In the genomic region with DNA sequence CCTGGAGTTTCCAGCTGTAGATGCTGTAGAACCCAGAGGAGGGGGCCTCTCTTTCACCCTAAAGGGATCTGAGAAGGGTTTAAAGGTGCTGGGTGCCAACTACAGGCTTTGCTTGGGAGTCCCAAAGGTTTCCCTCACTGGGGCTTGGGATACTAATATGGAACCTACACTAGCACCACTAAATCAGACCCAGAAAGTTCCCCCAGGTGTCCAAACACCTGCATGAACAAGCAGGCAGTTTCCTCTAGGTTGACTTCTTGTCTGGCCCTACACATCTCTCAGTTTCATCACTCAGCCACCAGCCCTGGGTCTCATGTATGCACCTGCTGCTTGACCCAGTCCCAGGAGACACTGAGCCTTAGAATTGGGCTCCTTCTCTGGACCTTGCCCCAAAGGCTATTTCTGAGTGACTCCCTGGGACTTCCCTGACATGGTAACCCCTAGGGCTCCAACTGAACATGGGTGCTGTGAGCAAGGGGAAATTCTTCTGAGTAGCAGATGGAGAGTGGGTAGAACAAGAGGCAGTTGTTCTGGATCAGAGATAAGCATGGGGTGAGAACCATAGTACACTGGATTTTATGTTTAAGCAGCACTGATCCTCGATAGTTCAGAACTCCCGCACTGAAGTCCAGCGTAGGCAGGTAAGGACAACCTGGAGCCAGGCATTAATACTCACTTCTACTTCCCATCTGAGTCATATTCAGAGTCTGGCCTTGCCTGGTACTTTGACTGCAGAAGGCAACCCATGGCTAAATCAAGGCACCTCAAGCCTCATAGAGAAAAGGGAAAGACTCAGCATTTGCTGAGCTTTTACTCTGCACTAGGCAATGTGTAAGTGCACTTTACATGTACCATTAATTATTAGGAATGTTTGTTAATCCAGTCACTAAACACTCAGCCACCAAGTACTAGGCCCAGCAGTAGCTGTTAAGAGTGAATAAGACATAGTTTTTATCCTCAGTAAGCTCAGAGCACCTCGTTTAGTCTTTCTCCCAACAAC, we compare ENCODE assay signal across 1 cellular context.
TF ChIP-seq lines count a peak whose summit lies in the region.

No MANE protein-coding gene starts in this region.

TF ChIP-seq in HepG2, 621 proteins besides CTCF, POLR2A, EP300 and RAD21 (continued from another document and continues in another):
- TF ChIP-seq PAWR (CRISPR knock-in tag; IDR thresholded peaks at IDR 0.05; ENCODE audit: borderline replicate concordance) (no peak), SOX13 (IDR thresholded peaks at IDR 0.05) (no peak), SOX13 (CRISPR knock-in tag; conservative IDR thresholded peaks at IDR 0.05 in 1 of 2, IDR thresholded peaks at IDR 0.05 in 1 of 2) (0 out of 4 replicates have a peak, but pooled peaks of 1 of the 2 experiments have one; percentile 58), MLLT10 (CRISPR knock-in tag; IDR thresholded peaks at IDR 0.05) (no peak), POLR2AphosphoS2 (IDR thresholded peaks at IDR 0.05; ENCODE audit: low read depth, low read length) (0 out of 2 replicates have a peak, but pooled peaks have one; percentile 26), GMEB2 (CRISPR knock-in tag; IDR thresholded peaks at IDR 0.05; ENCODE audit: low read depth) (no peak), ZNF737 (CRISPR knock-in tag; IDR thresholded peaks at IDR 0.05; ENCODE audit: borderline replicate concordance) (no peak), ZNF556 (CRISPR knock-in tag; IDR thresholded peaks at IDR 0.05; ENCODE audit: borderline replicate concordance) (no peak), ZNF768 (CRISPR knock-in tag; IDR thresholded peaks at IDR 0.05) (no peak), ESRRA (CRISPR knock-in tag; IDR thresholded peaks at IDR 0.05; ENCODE audit: low read depth) (no peak; the same call in 1 of the 2 replicates), ZNF781 (CRISPR knock-in tag; IDR thresholded peaks at IDR 0.05; ENCODE audit: borderline replicate concordance, not compliant biosample characterization) (no peak), ETV5 (CRISPR knock-in tag; IDR thresholded peaks at IDR 0.05; ENCODE audit: borderline replicate concordance) (no peak), EEA1 (CRISPR knock-in tag; IDR thresholded peaks at IDR 0.05; ENCODE audit: borderline replicate concordance) (0 out of 2 replicates have a peak, but pooled peaks have one; percentile 56), ATF4 (CRISPR knock-in tag; IDR thresholded peaks at IDR 0.05) (no peak), ZNF296 (CRISPR knock-in tag; conservative IDR thresholded peaks at IDR 0.05) (no peak), TEAD3 (CRISPR knock-in tag; optimal IDR thresholded peaks at IDR 0.05; ENCODE audit: borderline replicate concordance) (no peak), JUNB (CRISPR knock-in tag; IDR thresholded peaks at IDR 0.05; ENCODE audit: borderline replicate concordance) (no peak), ZBTB1 (CRISPR knock-in tag; IDR thresholded peaks at IDR 0.05; ENCODE audit: borderline replicate concordance) (no peak), ZNF143 (CRISPR knock-in tag; IDR thresholded peaks at IDR 0.05) (no peak), KLF6 (CRISPR knock-in tag; IDR thresholded peaks at IDR 0.05) (no peak; the same call in 1 of the 2 replicates), NFATC3 (CRISPR knock-in tag; IDR thresholded peaks at IDR 0.05) (peak; percentile 57; the same call in 1 of the 2 replicates), ZNF333 (CRISPR knock-in tag; IDR thresholded peaks at IDR 0.05; ENCODE audit: borderline replicate concordance) (no peak), ZFAT (CRISPR knock-in tag; conservative IDR thresholded peaks at IDR 0.05) (no peak), ZNF562 (CRISPR knock-in tag; IDR thresholded peaks at IDR 0.05; ENCODE audit: borderline replicate concordance) (no peak), BORCS8-MEF2B (CRISPR knock-in tag; IDR thresholded peaks at IDR 0.05) (no peak), SIN3B (IDR thresholded peaks at IDR 0.05; ENCODE audit: low read length) (no peak), ZNF678 (CRISPR knock-in tag; IDR thresholded peaks at IDR 0.05) (no peak), MBD4 (IDR thresholded peaks at IDR 0.05; ENCODE audit: borderline replicate concordance, low read length) (no peak), ZNF709 (CRISPR knock-in tag; IDR thresholded peaks at IDR 0.05) (no peak), RFXAP (CRISPR knock-in tag; IDR thresholded peaks at IDR 0.05; ENCODE audit: borderline replicate concordance) (no peak), ISX (CRISPR knock-in tag; conservative IDR thresholded peaks at IDR 0.05) (no peak), MEIS1 (CRISPR knock-in tag; IDR thresholded peaks at IDR 0.05; ENCODE audit: borderline replicate concordance) (0 out of 2 replicates have a peak, but pooled peaks have one; percentile 5), ATF3 (CRISPR knock-in tag; IDR thresholded peaks at IDR 0.05) (no peak), HOXD1 (CRISPR knock-in tag; IDR thresholded peaks at IDR 0.05) (no peak), ZNF235 (CRISPR knock-in tag; IDR thresholded peaks at IDR 0.05; ENCODE audit: borderline replicate concordance) (no peak), BRD4 (CRISPR knock-in tag; IDR thresholded peaks at IDR 0.05) (no peak), HBP1 (CRISPR knock-in tag; IDR thresholded peaks at IDR 0.05; ENCODE audit: low read depth) (no peak), ZNF772 (CRISPR knock-in tag; IDR thresholded peaks at IDR 0.05) (0 out of 2 replicates have a peak, but pooled peaks have one; percentile 1), REL (CRISPR knock-in tag; conservative IDR thresholded peaks at IDR 0.05) (no peak), MTA3 (CRISPR knock-in tag; IDR thresholded peaks at IDR 0.05) (no peak), ZNF773 (CRISPR knock-in tag; IDR thresholded peaks at IDR 0.05; ENCODE audit: borderline replicate concordance) (no peak), GTF2F1 (IDR thresholded peaks at IDR 0.05; ENCODE audit: low read length) (no peak), LBX2 (CRISPR knock-in tag; IDR thresholded peaks at IDR 0.05; ENCODE audit: borderline replicate concordance) (no peak), BCLAF1 (IDR thresholded peaks at IDR 0.05) (no peak), ATRX (CRISPR knock-in tag; IDR thresholded peaks at IDR 0.05; ENCODE audit: borderline replicate concordance) (no peak)
- TF ChIP-seq, protein P1, sequence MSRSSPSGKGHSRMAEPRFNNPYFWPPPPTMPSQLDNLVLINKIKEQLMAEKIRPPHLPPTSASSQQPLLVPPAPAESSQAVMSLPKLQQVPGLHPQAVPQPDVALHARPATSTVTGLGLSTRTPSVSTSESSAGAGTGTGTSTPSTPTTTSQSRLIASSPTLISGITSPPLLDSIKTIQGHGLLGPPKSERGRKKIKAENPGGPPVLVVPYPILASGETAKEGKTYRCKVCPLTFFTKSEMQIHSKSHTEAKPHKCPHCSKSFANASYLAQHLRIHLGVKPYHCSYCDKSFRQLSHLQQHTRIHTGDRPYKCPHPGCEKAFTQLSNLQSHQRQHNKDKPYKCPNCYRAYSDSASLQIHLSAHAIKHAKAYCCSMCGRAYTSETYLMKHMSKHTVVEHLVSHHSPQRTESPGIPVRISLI (CRISPR knock-in tag; IDR thresholded peaks at IDR 0.05; ENCODE audit: borderline replicate concordance): no peak; the same call in 1 of the 2 replicates
- TF ChIP-seq, protein P2, sequence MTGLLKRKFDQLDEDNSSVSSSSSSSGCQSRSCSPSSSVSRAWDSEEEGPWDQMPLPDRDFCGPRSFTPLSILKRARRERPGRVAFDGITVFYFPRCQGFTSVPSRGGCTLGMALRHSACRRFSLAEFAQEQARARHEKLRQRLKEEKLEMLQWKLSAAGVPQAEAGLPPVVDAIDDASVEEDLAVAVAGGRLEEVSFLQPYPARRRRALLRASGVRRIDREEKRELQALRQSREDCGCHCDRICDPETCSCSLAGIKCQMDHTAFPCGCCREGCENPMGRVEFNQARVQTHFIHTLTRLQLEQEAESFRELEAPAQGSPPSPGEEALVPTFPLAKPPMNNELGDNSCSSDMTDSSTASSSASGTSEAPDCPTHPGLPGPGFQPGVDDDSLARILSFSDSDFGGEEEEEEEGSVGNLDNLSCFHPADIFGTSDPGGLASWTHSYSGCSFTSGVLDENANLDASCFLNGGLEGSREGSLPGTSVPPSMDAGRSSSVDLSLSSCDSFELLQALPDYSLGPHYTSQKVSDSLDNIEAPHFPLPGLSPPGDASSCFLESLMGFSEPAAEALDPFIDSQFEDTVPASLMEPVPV (CRISPR knock-in tag; IDR thresholded peaks at IDR 0.05): no peak; the same call in 1 of the 2 replicates
- TF ChIP-seq, protein P3, sequence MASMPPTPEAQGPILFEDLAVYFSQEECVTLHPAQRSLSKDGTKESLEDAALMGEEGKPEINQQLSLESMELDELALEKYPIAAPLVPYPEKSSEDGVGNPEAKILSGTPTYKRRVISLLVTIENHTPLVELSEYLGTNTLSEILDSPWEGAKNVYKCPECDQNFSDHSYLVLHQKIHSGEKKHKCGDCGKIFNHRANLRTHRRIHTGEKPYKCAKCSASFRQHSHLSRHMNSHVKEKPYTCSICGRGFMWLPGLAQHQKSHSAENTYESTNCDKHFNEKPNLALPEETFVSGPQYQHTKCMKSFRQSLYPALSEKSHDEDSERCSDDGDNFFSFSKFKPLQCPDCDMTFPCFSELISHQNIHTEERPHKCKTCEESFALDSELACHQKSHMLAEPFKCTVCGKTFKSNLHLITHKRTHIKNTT (CRISPR knock-in tag; IDR thresholded peaks at IDR 0.05): no peak
- TF ChIP-seq, protein P4, sequence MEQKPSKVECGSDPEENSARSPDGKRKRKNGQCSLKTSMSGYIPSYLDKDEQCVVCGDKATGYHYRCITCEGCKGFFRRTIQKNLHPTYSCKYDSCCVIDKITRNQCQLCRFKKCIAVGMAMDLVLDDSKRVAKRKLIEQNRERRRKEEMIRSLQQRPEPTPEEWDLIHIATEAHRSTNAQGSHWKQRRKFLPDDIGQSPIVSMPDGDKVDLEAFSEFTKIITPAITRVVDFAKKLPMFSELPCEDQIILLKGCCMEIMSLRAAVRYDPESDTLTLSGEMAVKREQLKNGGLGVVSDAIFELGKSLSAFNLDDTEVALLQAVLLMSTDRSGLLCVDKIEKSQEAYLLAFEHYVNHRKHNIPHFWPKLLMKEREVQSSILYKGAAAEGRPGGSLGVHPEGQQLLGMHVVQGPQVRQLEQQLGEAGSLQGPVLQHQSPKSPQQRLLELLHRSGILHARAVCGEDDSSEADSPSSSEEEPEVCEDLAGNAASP (CRISPR knock-in tag; IDR thresholded peaks at IDR 0.05; ENCODE audit: borderline replicate concordance): no peak; the same call in 1 of the 2 replicates
